In genomic region chr17:33292981-33293867, GRCh38 we compare ENCODE assay signal across 1 cellular context.
TF ChIP-seq lines count a peak whose summit lies in the region.

TSS of gene ASIC2 (minus strand) at chr17:33293295.

TF ChIP-seq in K562, 482 proteins besides CTCF, POLR2A, EP300 and RAD21 (continued from another document):
- TF ChIP-seq TSHZ1 (CRISPR knock-in tag; IDR thresholded peaks at IDR 0.05) (no peak), HDAC3 (IDR thresholded peaks at IDR 0.05; ENCODE audit: borderline replicate concordance, partially characterized antibody) (no peak), ZNF707 (CRISPR knock-in tag; conservative IDR thresholded peaks at IDR 0.05) (no peak), PHTF2 (CRISPR knock-in tag; IDR thresholded peaks at IDR 0.05) (no peak), GABPB2 (CRISPR knock-in tag; conservative IDR thresholded peaks at IDR 0.05) (no peak), MAZ (CRISPR knock-in tag; conservative IDR thresholded peaks at IDR 0.05 in 1 of 2, IDR thresholded peaks at IDR 0.05 in 1 of 2) (no peak), ZNF507 (tag; conservative IDR thresholded peaks at IDR 0.05) (no peak), TBP (optimal IDR thresholded peaks at IDR 0.05; ENCODE audit: low read depth, low read length) (no peak), SAFB2 (IDR thresholded peaks at IDR 0.05; ENCODE audit: borderline replicate concordance, low read depth, low read length, severe bottlenecking) (no peak), ZNF644 (tag; IDR thresholded peaks at IDR 0.05; ENCODE audit: low read depth) (no peak), POU5F1 (IDR thresholded peaks at IDR 0.05; ENCODE audit: borderline replicate concordance, low read depth, low read length, partially characterized antibody) (no peak)
- TF ChIP-seq, protein P1, sequence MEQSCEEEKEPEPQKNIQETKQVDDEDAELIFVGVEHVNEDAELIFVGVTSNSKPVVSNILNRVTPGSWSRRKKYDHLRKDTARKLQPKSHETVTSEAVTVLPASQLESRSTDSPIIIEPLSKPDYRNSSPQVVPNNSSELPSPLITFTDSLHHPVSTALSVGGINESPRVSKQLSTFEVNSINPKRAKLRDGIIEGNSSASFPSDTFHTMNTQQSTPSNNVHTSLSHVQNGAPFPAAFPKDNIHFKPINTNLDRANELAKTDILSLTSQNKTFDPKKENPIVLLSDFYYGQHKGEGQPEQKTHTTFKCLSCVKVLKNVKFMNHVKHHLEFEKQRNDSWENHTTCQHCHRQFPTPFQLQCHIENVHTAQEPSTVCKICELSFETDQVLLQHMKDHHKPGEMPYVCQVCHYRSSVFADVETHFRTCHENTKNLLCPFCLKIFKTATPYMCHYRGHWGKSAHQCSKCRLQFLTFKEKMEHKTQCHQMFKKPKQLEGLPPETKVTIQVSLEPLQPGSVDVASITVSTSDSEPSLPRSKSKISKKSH (CRISPR knock-in tag; IDR thresholded peaks at IDR 0.05): no peak
